In the genomic region with DNA sequence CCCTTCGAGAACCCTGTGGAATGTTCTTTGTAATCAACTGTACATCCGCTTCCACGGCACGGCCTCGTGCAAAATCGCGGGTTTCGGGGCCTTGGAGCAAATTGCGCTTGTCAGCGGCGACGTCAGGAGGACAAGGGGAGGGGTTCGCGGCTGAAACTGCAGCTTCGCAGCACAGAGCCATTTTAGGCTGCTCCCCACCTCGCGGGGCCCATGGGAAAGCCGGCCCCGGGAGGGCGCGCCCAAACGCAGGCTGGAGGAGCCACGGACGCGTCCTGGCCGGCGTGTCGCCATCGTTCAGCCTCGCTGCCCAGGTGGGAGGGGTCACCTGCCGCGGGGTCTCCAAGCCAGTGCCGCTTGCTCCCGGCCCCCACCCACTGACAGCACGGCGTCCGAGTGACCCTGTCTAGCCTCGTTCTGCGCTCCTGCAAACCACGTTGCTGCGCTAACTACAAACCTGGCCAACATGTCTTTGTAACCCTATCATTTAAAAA, we compare ENCODE assay signal across 7 cellular contexts. TPM values are rescaled to one million over a fixed set of nuclear protein-coding genes. Genes with fewer than 3 reads are reported as not detected.
DNase-seq lines count a peak whose midpoint lies in the region; ATAC-seq and TF ChIP-seq lines count a peak whose summit lies in the region.

No MANE protein-coding gene starts in this region.

- DNase-seq in T-helper 2 cell treated with Interferon-gamma antibody and Interleukin-4, amounts not matched to agents 5 μg/mL and 100 μg/mL, for 36 hours (ENCODE audit: low spot score) = peak; percentile 14
- DNase-seq in choroid plexus epithelial cell (ENCODE audit: low read depth) = no peak
- DNase-seq in lower leg skin (ENCODE audit: low spot score in 2 of 2) = peak in 1 of 2 donors; percentile 92
- peak; percentile 66 for DNase-seq in stimulated activated CD8-positive, alpha-beta memory T cell treated with anti-CD3 and anti-CD28 coated beads, Interleukin-4, amount 100 ng/mL, for 48 hours
- no peak for DNase-seq in NCI-H345 treated with DMSO at 0.1 percent for 48 hours (lab: John Stamatoyannopoulos, UW; ENCODE audit: unreplicated experiment)

- no peak overlapping the region for H3K27ac Mint-ChIP-seq in T-helper 2 cell treated with Interferon-gamma antibody and Interleukin-4, amounts not matched to agents 5 μg/mL and 100 μg/mL, for 36 hours

- 2 to 6% methylated on average over 26 to 33 of the region's 41 CpGs for WGBS in lower leg skin, 2 donors

- H3K4me3 ChIP-seq in choroid plexus epithelial cell (ENCODE audit: low read depth, low read length) (peak overlapping the region; percentile 48), lower leg skin (ENCODE audit: low read depth, poor library complexity, severe bottlenecking) (peak overlapping the region; percentile 10)

- H3K4me3 Mint-ChIP-seq in T-helper 2 cell treated with Interferon-gamma antibody and Interleukin-4, amounts not matched to agents 5 μg/mL and 100 μg/mL, for 36 hours = peak overlapping the region; percentile 97

- ATAC-seq in GM21717 (IDR thresholded peaks at IDR 0.05; ENCODE audit: unreplicated experiment) (peak; percentile 20), GM18868 (IDR thresholded peaks at IDR 0.05; ENCODE audit: unreplicated experiment) (no peak)

- peaks cover 34% of the 10 kb centered on the region for H3K4me1 Mint-ChIP-seq in T-helper 2 cell treated with Interferon-gamma antibody and Interleukin-4, amounts not matched to agents 5 μg/mL and 100 μg/mL, for 36 hours (ENCODE audit: low read depth)

- H3K9me3 Mint-ChIP-seq in T-helper 2 cell treated with Interferon-gamma antibody and Interleukin-4, amounts not matched to agents 5 μg/mL and 100 μg/mL, for 36 hours = no peaks in the 10 kb centered on the region

- H3K27me3 Mint-ChIP-seq in T-helper 2 cell treated with Interferon-gamma antibody and Interleukin-4, amounts not matched to agents 5 μg/mL and 100 μg/mL, for 36 hours (ENCODE audit: low read depth) = peaks cover 24% of the 10 kb centered on the region

- intact Hi-C loops in lower leg skin (cut with DNase I; ENCODE audit: low total_unique reads) = no loop called here

- no peak for TF ChIP-seq POLR2A in lower leg skin (IDR thresholded peaks at IDR 0.05)

- TF ChIP-seq CTCF in choroid plexus epithelial cell (conservative IDR thresholded peaks at IDR 0.05; ENCODE audit: low read depth, low read length) = no peak
- no peak for TF ChIP-seq CTCF in lower leg skin (IDR thresholded peaks at IDR 0.05)

- H3K36me3 Mint-ChIP-seq in T-helper 2 cell treated with Interferon-gamma antibody and Interleukin-4, amounts not matched to agents 5 μg/mL and 100 μg/mL, for 36 hours (ENCODE audit: low read depth) = peaks cover 12% of the 10 kb centered on the region

RNA-seq across cellular contexts. Expression of a gene that starts 2.8 kb away (rescaled TPM):
- 1 to 10 TPM in 3 of 4 donors, under 1 TPM in 1; 0.42 to 3.3 (median 1.9) TPM for total RNA-seq in lower leg skin

Comparison
In these comparisons a context has a peak if more than half of its experiments do, and no peak if none do; other contexts are left out.
1. DNase-seq: peak in T-helper 2 cell treated with Interferon-gamma antibody and Interleukin-4, amounts not matched to agents 5 μg/mL and 100 μg/mL, for 36 hours (single experiment) and stimulated activated CD8-positive, alpha-beta memory T cell treated with anti-CD3 and anti-CD28 coated beads, Interleukin-4, amount 100 ng/mL, for 48 hours (single experiment); none in choroid plexus epithelial cell (single experiment) and NCI-H345 treated with DMSO at 0.1 percent for 48 hours (single experiment).